8 cellular contexts compared by ENCODE assay signal in the genomic region with DNA sequence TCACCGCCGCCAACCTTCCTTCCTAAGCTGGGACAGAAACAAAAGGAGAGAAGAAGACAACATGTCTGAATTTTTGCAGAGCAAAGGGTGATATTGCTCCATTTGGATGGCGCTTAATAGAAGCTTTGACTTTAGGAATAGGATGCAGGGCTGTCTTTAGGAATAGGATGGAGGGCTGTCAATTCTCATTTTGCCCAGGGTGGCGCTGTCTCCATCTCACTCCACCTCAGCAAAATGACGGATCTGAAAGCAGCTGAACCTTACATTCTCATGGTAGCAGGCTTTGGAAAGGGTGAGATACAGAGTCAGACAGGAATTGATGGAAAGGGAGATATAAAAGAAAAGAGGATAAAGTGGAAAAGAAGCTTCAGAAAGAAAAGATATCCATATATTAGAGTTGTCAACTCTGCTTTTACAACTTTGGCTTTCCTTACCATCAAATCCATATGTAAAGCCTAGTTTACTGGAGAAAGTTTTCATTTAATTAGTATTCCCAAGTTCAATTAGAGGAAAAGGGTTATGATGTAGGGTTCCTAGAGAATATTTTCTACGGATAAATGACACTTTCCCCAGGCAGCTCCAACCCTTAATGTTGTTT. TPM values are rescaled to one million over a fixed set of nuclear protein-coding genes. Genes with fewer than 3 reads are reported as not detected.
DNase-seq lines count a peak whose midpoint lies in the region; ATAC-seq and FAIRE-seq lines count a peak whose summit lies in the region.

No MANE protein-coding gene starts in this region.

- H3K27me3 ChIP-seq in neuronal stem cell (ENCODE audit: control insufficient read depth in 3 of 3, insufficient read depth in 3 of 3, low read depth in 1 of 3, low read length in 3 of 3) = no peaks in the 10 kb centered on the region

- peaks cover 0 to 10% of the 10 kb centered on the region in 2 donors for H3K9me3 ChIP-seq in neuronal stem cell (replicated peaks in 1 of 2; ENCODE audit: control insufficient read depth in 2 of 2, insufficient read depth in 1 of 2, low read depth in 1 of 2, low read length in 2 of 2)

- no peak overlapping the region for H4K8ac ChIP-seq in neuronal stem cell (ENCODE audit: low read depth, low read length)

- H4K91ac ChIP-seq in neuronal stem cell (ENCODE audit: low read depth, low read length, poor library complexity) = no peak overlapping the region

- H3K4me2 ChIP-seq in neuronal stem cell (ENCODE audit: insufficient read depth, low read length, poor library complexity, severe bottlenecking) = peak overlapping the region; percentile 69

- H3K23ac ChIP-seq in neuronal stem cell (ENCODE audit: low read depth, low read length, poor library complexity) = no peak overlapping the region

- no CpG with 5 or more reads among the region's 6 CpGs for WGBS in neuronal stem cell (ENCODE audit: extremely low coverage in 2 of 2, insufficient read length in 2 of 2, insufficient replicate concordance in 1 of 2), 2 donors

- H2AK5ac ChIP-seq in neuronal stem cell (ENCODE audit: low read depth, low read length) = no peak overlapping the region

- peak overlapping the region; percentile 88 for H2AFZ ChIP-seq in neuronal stem cell (ENCODE audit: low read length)

- FAIRE-seq in frontal cortex (lab: Jason Lieb, UNC) = no peak

- no peaks in the 10 kb centered on the region for H3K79me1 ChIP-seq in neuronal stem cell (ENCODE audit: low read depth, low read length)

- no peak overlapping the region for H3K14ac ChIP-seq in neuronal stem cell (ENCODE audit: low read length)

- H2BK5ac ChIP-seq in neuronal stem cell (ENCODE audit: low read length) = no peak overlapping the region

- H3K4me3 ChIP-seq in neuronal stem cell (ENCODE audit: low read length in 2 of 2) = peak overlapping the region; percentile 86 to 93

- H3K4me1 ChIP-seq in neuronal stem cell (ENCODE audit: control insufficient read depth in 2 of 2, insufficient read depth in 1 of 2, low read depth in 1 of 2, low read length in 2 of 2) = peaks cover 7% of the 10 kb centered on the region in 2 donors

- DNase-seq in DMS153 (lab: John Stamatoyannopoulos, UW) (peak; percentile 71), NCI-H82 treated with DMSO at 0.1 percent for 48 hours (lab: John Stamatoyannopoulos, UW; ENCODE audit: unreplicated experiment) (peak; percentile 87), frontal cortex (ENCODE audit: low spot score in 2 of 2) (peak; percentile 43 to 52), neuronal stem cell (ENCODE audit: low spot score) (peak; percentile 62), OCI-M2 (lab: John Stamatoyannopoulos, UW; ENCODE audit: unreplicated experiment) (no peak)
- peak; percentile 26 for DNase-seq in activated T-helper 9 cell treated with anti-CD3 and anti-CD28 coated beads, Interleukin-2, amount 50 U/mL, for 16 hours (ENCODE audit: low read depth)

- H3K18ac ChIP-seq in neuronal stem cell (ENCODE audit: low read length) = no peak overlapping the region

- H3K4ac ChIP-seq in neuronal stem cell (ENCODE audit: low read length) = no peak overlapping the region

- peaks cover 3 to 42% of the 10 kb centered on the region in 2 donors for H3K36me3 ChIP-seq in neuronal stem cell (replicated peaks in 1 of 2; ENCODE audit: control insufficient read depth in 2 of 2, insufficient read depth in 2 of 2, low read length in 2 of 2)

- H2BK120ac ChIP-seq in neuronal stem cell (ENCODE audit: low read depth, low read length) = no peak overlapping the region

- H3K27ac ChIP-seq in neuronal stem cell (replicated peaks; ENCODE audit: low read length) = no peak overlapping the region

- H2BK15ac ChIP-seq in neuronal stem cell (ENCODE audit: low read length) = no peak overlapping the region

- no peak overlapping the region for H3K9ac ChIP-seq in neuronal stem cell (ENCODE audit: low read depth, low read length, poor library complexity)

- ATAC-seq in GM21360 (IDR thresholded peaks at IDR 0.05; ENCODE audit: unreplicated experiment) (peak; percentile 70), HG03575 (IDR thresholded peaks at IDR 0.05; ENCODE audit: extremely low read depth, insufficient number of reproducible peaks, low FRiP score, unreplicated experiment) (peak; percentile 61)

- no peak overlapping the region for H2BK12ac ChIP-seq in neuronal stem cell (ENCODE audit: low read length)

RNA-seq across cellular contexts. Expression of gene KIAA0408, which starts 57.6 kb away (rescaled TPM):
- total RNA-seq in frontal cortex = 107 TPM
- 10.1 TPM for polyA plus RNA-seq in neuronal stem cell (2013, experiment 1 of 2)
- polyA plus RNA-seq in neuronal stem cell (2013, experiment 2 of 2) = 10.8 TPM
